In genomic region chr22:23752090-23752691, GRCh38 we compare ENCODE assay signal across 12 cellular contexts. TPM values are rescaled to one million over a fixed set of nuclear protein-coding genes. Genes with fewer than 3 reads are reported as not detected.
DNase-seq lines count a peak whose midpoint lies in the region; ATAC-seq, FAIRE-seq and TF ChIP-seq lines count a peak whose summit lies in the region.
"Had no signal": no experiment of that assay in that cellular context is flagged by ENCODE, and none has a peak within 500 bp of the region (broad histone marks: within the 10 kb centered on the region; RNA-seq: fewer than 3 reads in every experiment).

No MANE protein-coding gene starts in this region.

- H4K20me1 ChIP-seq in keratinocyte (ENCODE audit: control insufficient read depth, extremely low read depth, insufficient read depth, low read length): no peaks in the 10 kb centered on the region

- POLR2A ChIA-PET in CD4-positive, alpha-beta memory T cell (lab: Charles Lee; ENCODE audit: partially characterized antibody): interaction anchor here (1.1 to 3.0 kb wide), 5 partner anchors 11 to 161 kb away, joined by 3 to 18 read pairs (median 10); partner anchors contain the start of genes C22orf15, MIF and SLC2A11

- H3K27me3 ChIP-seq in CD4-positive, alpha-beta memory T cell (ENCODE audit: insufficient read depth, low read length): no peaks in the 10 kb centered on the region
- no peaks in the 10 kb centered on the region for H3K27me3 ChIP-seq in keratinocyte (ENCODE audit: control insufficient read depth, extremely low read depth, insufficient read depth, low read length)

- H3K9me1 ChIP-seq in keratinocyte (ENCODE audit: control insufficient read depth, extremely low read depth, insufficient read depth, low read length): no peaks in the 10 kb centered on the region

- no peaks in the 10 kb centered on the region for H3K36me3 Mint-ChIP-seq in CD4-positive, alpha-beta memory T cell

- no peak overlapping the region for H2AFZ ChIP-seq in keratinocyte (ENCODE audit: control insufficient read depth, low read length)

- H3K27ac ChIP-seq in CD4-positive, alpha-beta memory T cell (ENCODE audit: low read depth, low read length): no peak overlapping the region
- no peak overlapping the region for H3K27ac ChIP-seq in keratinocyte (ENCODE audit: control insufficient read depth, insufficient read depth, low read length)

- peaks cover 7 to 21% (median 12%) of the 10 kb centered on the region in 4 donors for H3K4me1 Mint-ChIP-seq in CD4-positive, alpha-beta memory T cell

- TF ChIP-seq CTCF in keratinocyte (optimal IDR thresholded peaks at IDR 0.05 in 1 of 3, IDR thresholded peaks at IDR 0.05 in 1 of 3, conservative IDR thresholded peaks at IDR 0.05 in 1 of 3; ENCODE audit: extremely low read depth in 1 of 3, insufficient read depth in 2 of 3, low read length in 3 of 3): no peak

- H3K9ac ChIP-seq in keratinocyte (ENCODE audit: control insufficient read depth, extremely low read depth, insufficient read depth, low read length): no peak overlapping the region

- no peaks in the 10 kb centered on the region for H3K27me3 Mint-ChIP-seq in CD4-positive, alpha-beta memory T cell

- H3K4me3 ChIP-seq in CD4-positive, alpha-beta memory T cell (ENCODE audit: low read length in 2 of 2): no peak overlapping the region
- H3K4me3 ChIP-seq in keratinocyte (ENCODE audit: control insufficient read depth in 2 of 3, extremely low read depth in 1 of 3, insufficient read depth in 2 of 3, low read depth in 1 of 3, low read length in 3 of 3): no peak overlapping the region

- peaks cover 3% of the 10 kb centered on the region for H3K79me2 ChIP-seq in keratinocyte (ENCODE audit: control insufficient read depth, insufficient read depth, low read length)

- FAIRE-seq in keratinocyte (lab: Jason Lieb, UNC): no peak

- H3K4me3 Mint-ChIP-seq in CD4-positive, alpha-beta memory T cell: peak overlapping the region; percentile 63 to 85 (median 77)

- intact Hi-C loops in CD4-positive, alpha-beta memory T cell (cut with micrococcal nuclease): loop anchor here (5.0 kb wide), 1 partner anchor 35 kb away; no protein-coding TSS in a partner anchor

- CTCF ChIA-PET in CD4-positive, alpha-beta memory T cell (lab: Charles Lee; ENCODE audit: partially characterized antibody): no interaction called here

- dilution Hi-C loops in keratinocyte (cut with MboI; ENCODE audit: extremely low pct_ligation_motif_present, low sequenced_read_pairs): no loop called here

- H3K4me2 ChIP-seq in keratinocyte (ENCODE audit: control insufficient read depth, extremely low read depth, insufficient read depth, low read depth, low read length): peak overlapping the region; percentile 77

- no peaks in the 10 kb centered on the region for H3K9me3 Mint-ChIP-seq in CD4-positive, alpha-beta memory T cell

- no peaks in the 10 kb centered on the region for H3K9me3 ChIP-seq in CD4-positive, alpha-beta memory T cell (ENCODE audit: control insufficient read depth in 1 of 2, low read length in 2 of 2)
- no peaks in the 10 kb centered on the region for H3K9me3 ChIP-seq in keratinocyte (ENCODE audit: control insufficient read depth, low read depth, low read length)

- peaks cover 13% of the 10 kb centered on the region for H3K4me1 ChIP-seq in CD4-positive, alpha-beta memory T cell (ENCODE audit: insufficient read depth, low read length)
- H3K4me1 ChIP-seq in keratinocyte (ENCODE audit: control insufficient read depth, extremely low read depth, insufficient read depth, low read length): peaks cover 11% of the 10 kb centered on the region

- no peak for DNase-seq in CD4-positive, alpha-beta memory T cell
- DNase-seq in keratinocyte (ENCODE audit: low read depth, low spot score) (no peak), NCI-H510A (lab: John Stamatoyannopoulos, UW) (no peak), D341Med (ENCODE audit: low spot score) (no peak), NOMO-1 (lab: John Stamatoyannopoulos, UW; ENCODE audit: unreplicated experiment in 2 of 2) (no peak), HCEC 1CT (no peak)
- DNase-seq: activated CD8-positive, alpha-beta memory T cell treated with anti-CD3 and anti-CD28 coated beads for 24 hours; NCI-H446; stimulated activated CD4-positive, alpha-beta T cell treated with anti-CD3 and anti-CD28 coated beads, Interleukin-2, amount 100 ng/mL, for 48 hours had no signal

- no peaks in the 10 kb centered on the region for H3K36me3 ChIP-seq in CD4-positive, alpha-beta memory T cell (ENCODE audit: insufficient read depth, low read length)
- H3K36me3 ChIP-seq in keratinocyte (ENCODE audit: control insufficient read depth in 2 of 2, extremely low read depth in 1 of 2, insufficient read depth in 2 of 2, low read length in 2 of 2): no peaks in the 10 kb centered on the region

- peak; percentile 64 for TF ChIP-seq POLR2A in Raji (IDR thresholded peaks at IDR 0.05; ENCODE audit: insufficient read depth, low read depth, low read length)

- peak; percentile 37 for ATAC-seq in GM18909 (IDR thresholded peaks at IDR 0.05; ENCODE audit: poor library complexity, unreplicated experiment)

- peak overlapping the region in 6 of 7 donors; percentile 53 to 87 (median 70) for H3K27ac Mint-ChIP-seq in CD4-positive, alpha-beta memory T cell

RNA-seq across cellular contexts. Expression of gene ZNF70, which starts 1.3 kb away (rescaled TPM):
- 1 to 10 TPM; 6.4 to 7.4 TPM for total RNA-seq in CD4-positive, alpha-beta memory T cell
- polyA plus RNA-seq in CD4-positive, alpha-beta memory T cell: under 1 TPM in 1 of 2 donors, not detected in 1; 0.37 TPM
- 0.46 to 0.82 TPM (median 0.55 TPM) in 3 replicates for polyA plus RNA-seq in keratinocyte
- 0.20 TPM for polyA plus RNA-seq in keratinocyte (2011; ENCODE audit: low read depth)
- 0.55 and 0.69 TPM in 2 replicates for polyA plus RNA-seq in keratinocyte (2011; cell fraction: cytosol; rRNA removed)
- polyA plus RNA-seq in keratinocyte (2011; cell fraction: nucleus; rRNA removed): 2.1 and 2.9 TPM in 2 replicates
- 0.44 and 1.2 TPM in 2 replicates for polyA plus RNA-seq in keratinocyte (2012; ENCODE audit: low replicate concordance)
- 2.3 to 8.0 TPM (median 2.6 TPM) in 3 replicates for polyA minus RNA-seq in keratinocyte
- polyA minus RNA-seq in keratinocyte (2011; cell fraction: cytosol; rRNA and poly(A)+ RNA removed): 1.3 TPM
- 1.8 and 3.7 TPM in 2 replicates for polyA minus RNA-seq in keratinocyte (2011; cell fraction: nucleus; rRNA and poly(A)+ RNA removed)

RNA-seq across cellular contexts. Expression of gene VPREB3, which starts 2.0 kb away (rescaled TPM):
- not detected for total RNA-seq in CD4-positive, alpha-beta memory T cell
- 1 to 10 TPM; 1.2 to 5.5 TPM for polyA plus RNA-seq in CD4-positive, alpha-beta memory T cell
- 0.19 TPM in 1 of 3 replicates, not detected in the others for polyA plus RNA-seq in keratinocyte
- polyA plus RNA-seq in keratinocyte (2011; ENCODE audit: low read depth): 1.2 TPM
- 0.22 TPM in 1 of 2 replicates, not detected in the other for polyA plus RNA-seq in keratinocyte (2011; cell fraction: cytosol; rRNA removed)
- polyA plus RNA-seq in keratinocyte (2011; cell fraction: nucleus; rRNA removed): not detected in 2 replicates
- 1.7 TPM in 1 of 2 replicates, not detected in the other for polyA plus RNA-seq in keratinocyte (2012; ENCODE audit: low replicate concordance)
- polyA minus RNA-seq in keratinocyte: not detected in 3 replicates
- polyA minus RNA-seq in keratinocyte (2011; cell fraction: cytosol; rRNA and poly(A)+ RNA removed): not detected
- not detected in 2 replicates for polyA minus RNA-seq in keratinocyte (2011; cell fraction: nucleus; rRNA and poly(A)+ RNA removed)
- total RNA-seq: lower leg skin had no signal

RNA-seq across cellular contexts. Expression of gene C22orf15, which starts 10.6 kb away (rescaled TPM):
- 1 to 10 TPM; 1.5 to 1.9 TPM for total RNA-seq in CD4-positive, alpha-beta memory T cell
- 1 to 10 TPM in 1 of 2 donors, under 1 TPM in 1; 0.34 to 1.2 TPM for polyA plus RNA-seq in CD4-positive, alpha-beta memory T cell
- polyA plus RNA-seq in keratinocyte: 0.06 TPM in 1 of 3 replicates, not detected in the others
- polyA plus RNA-seq in keratinocyte (2011; ENCODE audit: low read depth): not detected
- polyA plus RNA-seq in keratinocyte (2011; cell fraction: cytosol; rRNA removed): not detected in 2 replicates
- not detected in 2 replicates for polyA plus RNA-seq in keratinocyte (2011; cell fraction: nucleus; rRNA removed)
- not detected in 2 replicates for polyA plus RNA-seq in keratinocyte (2012; ENCODE audit: low replicate concordance)
- not detected in 3 replicates for polyA minus RNA-seq in keratinocyte
- polyA minus RNA-seq in keratinocyte (2011; cell fraction: cytosol; rRNA and poly(A)+ RNA removed): not detected
- not detected in 2 replicates for polyA minus RNA-seq in keratinocyte (2011; cell fraction: nucleus; rRNA and poly(A)+ RNA removed)
- total RNA-seq: lower leg skin had no signal

RNA-seq across cellular contexts. Expression of gene CHCHD10, which starts 15.6 kb away (rescaled TPM):
- 10 to 100 TPM; 44.7 to 45.9 TPM for total RNA-seq in CD4-positive, alpha-beta memory T cell
- 10 to 100 TPM; 16.3 to 33.1 TPM for polyA plus RNA-seq in CD4-positive, alpha-beta memory T cell
- polyA plus RNA-seq in keratinocyte: 10.4 to 14.8 TPM (median 10.6 TPM) in 3 replicates
- polyA plus RNA-seq in keratinocyte (2011; ENCODE audit: low read depth): 4.3 TPM
- polyA plus RNA-seq in keratinocyte (2011; cell fraction: cytosol; rRNA removed): 31.4 and 45.7 TPM in 2 replicates
- 9.9 and 22.3 TPM in 2 replicates for polyA plus RNA-seq in keratinocyte (2011; cell fraction: nucleus; rRNA removed)
- polyA plus RNA-seq in keratinocyte (2012; ENCODE audit: low replicate concordance): 39.3 and 66.4 TPM in 2 replicates
- 12.3 to 115 TPM (median 20.7 TPM) in 3 replicates for polyA minus RNA-seq in keratinocyte
- polyA minus RNA-seq in keratinocyte (2011; cell fraction: cytosol; rRNA and poly(A)+ RNA removed): 30.9 TPM
- polyA minus RNA-seq in keratinocyte (2011; cell fraction: nucleus; rRNA and poly(A)+ RNA removed): 4.7 and 13.8 TPM in 2 replicates

RNA-seq across cellular contexts. Expression of gene MMP11, which starts 20.5 kb away (rescaled TPM):
- 1 to 10 TPM in 1 of 2 experiments, under 1 TPM in 1; 0.79 to 1.6 TPM for total RNA-seq in CD4-positive, alpha-beta memory T cell
- polyA plus RNA-seq in CD4-positive, alpha-beta memory T cell: 1 to 10 TPM; 1.0 to 1.1 TPM
- 0.06 to 0.20 TPM (median 0.13 TPM) in 3 replicates for polyA plus RNA-seq in keratinocyte
- polyA plus RNA-seq in keratinocyte (2011; ENCODE audit: low read depth): not detected
- not detected in 2 replicates for polyA plus RNA-seq in keratinocyte (2011; cell fraction: cytosol; rRNA removed)
- 0.12 and 0.20 TPM in 2 replicates for polyA plus RNA-seq in keratinocyte (2011; cell fraction: nucleus; rRNA removed)
- polyA plus RNA-seq in keratinocyte (2012; ENCODE audit: low replicate concordance): 0.15 TPM in 1 of 2 replicates, not detected in the other
- 0.38 TPM in 1 of 3 replicates, not detected in the others for polyA minus RNA-seq in keratinocyte
- polyA minus RNA-seq in keratinocyte (2011; cell fraction: cytosol; rRNA and poly(A)+ RNA removed): not detected
- polyA minus RNA-seq in keratinocyte (2011; cell fraction: nucleus; rRNA and poly(A)+ RNA removed): not detected in 2 replicates
